Comparison of ENCODE assay signal across 19 cellular contexts in the genomic region with DNA sequence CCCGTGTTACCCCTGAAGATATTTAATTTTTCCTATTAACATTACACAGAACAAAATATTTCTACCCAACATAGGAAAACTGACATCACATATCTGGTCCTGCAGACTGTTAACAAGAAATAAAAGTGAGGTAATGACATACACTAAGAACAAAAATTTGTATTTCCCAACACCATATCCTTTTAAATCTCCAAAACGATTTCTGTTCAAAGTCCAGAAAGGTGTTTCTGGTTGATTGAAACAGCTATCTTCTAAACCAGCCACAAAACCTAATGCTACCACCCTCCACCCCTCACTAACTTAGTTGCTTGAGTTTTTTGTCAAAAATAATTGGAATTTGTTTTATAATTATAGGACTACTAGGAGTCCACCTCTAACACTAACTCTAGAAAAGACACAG. TPM values are rescaled to one million over a fixed set of nuclear protein-coding genes. Genes with fewer than 3 reads are reported as not detected.
DNase-seq lines count a peak whose midpoint lies in the region; ATAC-seq and TF ChIP-seq lines count a peak whose summit lies in the region.
"Had no signal": no experiment of that assay in that cellular context is flagged by ENCODE, and none has a peak within 500 bp of the region (broad histone marks: within the 10 kb centered on the region; RNA-seq: fewer than 3 reads in every experiment).

No MANE protein-coding gene starts in this region.

- H3K36me3 ChIP-seq in GM23338 (ENCODE audit: insufficient read depth) (no peaks in the 10 kb centered on the region), hepatocyte (replicated peaks; ENCODE audit: insufficient read depth, low read depth) (no peaks in the 10 kb centered on the region), right lobe of liver (no peaks in the 10 kb centered on the region)

- no peak overlapping the region for H2AFZ ChIP-seq in GM23338
- H2AFZ ChIP-seq in hepatocyte, result no peak overlapping the region

- ATAC-seq in GM23338, result no peak
- peak in 3 of 4 donors; percentile 53 to 77 (median 66) for ATAC-seq in right lobe of liver
- ATAC-seq: HCT116 had no signal

- no peaks in the 10 kb centered on the region for H3K9me3 ChIP-seq in hepatocyte (ENCODE audit: low read depth)
- no peaks in the 10 kb centered on the region for H3K9me3 ChIP-seq in right lobe of liver

- H3F3A ChIP-seq in GM23338 (replicated peaks; ENCODE audit: low read depth), result no peaks in the 10 kb centered on the region

- H3K27me3 ChIP-seq in GM23338 (ENCODE audit: insufficient read depth) (no peaks in the 10 kb centered on the region), hepatocyte (no peaks in the 10 kb centered on the region), right lobe of liver (no peaks in the 10 kb centered on the region)
- H3K27me3 ChIP-seq: BLaER1 had no signal

- H3K4me3 Mint-ChIP-seq in GM23338, result no peak overlapping the region
- peak overlapping the region in 3 of 5 experiments; percentile 8 to 63 (median 23) for H3K4me3 Mint-ChIP-seq in brain
- H3K4me3 Mint-ChIP-seq: CD14-positive monocyte; CD4-positive, alpha-beta memory T cell; HFFc6 had no signal

- TF ChIP-seq CTCF in GM23338 (conservative IDR thresholded peaks at IDR 0.05; ENCODE audit: low read depth in 2 of 2) (no peak), brain (conservative IDR thresholded peaks at IDR 0.05) (no peak), hepatocyte (IDR thresholded peaks at IDR 0.05; ENCODE audit: poor library complexity) (no peak), right lobe of liver (IDR thresholded peaks at IDR 0.05) (no peak)

- H3K4me3 ChIP-seq in GM23338 (no peak overlapping the region), hepatocyte (no peak overlapping the region), right lobe of liver (no peak overlapping the region)
- H3K4me3 ChIP-seq: BLaER1 had no signal

- peak overlapping the region; percentile 68; the same call in 1 of the 2 replicates for H3K27ac Mint-ChIP-seq in GM23338
- peak overlapping the region in 1 of 5 experiments; percentile 11 for H3K27ac Mint-ChIP-seq in brain
- H3K27ac Mint-ChIP-seq: CD4-positive, alpha-beta memory T cell; HFFc6 had no signal

- H3K9me2 ChIP-seq in GM23338 (ENCODE audit: insufficient read depth), result no peaks in the 10 kb centered on the region
- H3K9me2 ChIP-seq in hepatocyte (replicated peaks; ENCODE audit: insufficient read depth), result no peaks in the 10 kb centered on the region

- 71% methylated on average over 2 of the region's 2 CpGs for WGBS in hepatocyte (ENCODE audit: low lambda C conversion rate, missing lambda C conversion rate)
- 55% methylated on average over 2 of the region's 2 CpGs for WGBS in right lobe of liver (ENCODE audit: insufficient coverage, low coverage, low lambda C conversion rate, missing lambda C conversion rate)

- TF ChIP-seq POLR2A in right lobe of liver (IDR thresholded peaks at IDR 0.05), result no peak

- H3K4me1 Mint-ChIP-seq in GM23338, result peaks cover 36% of the 10 kb centered on the region
- H3K4me1 Mint-ChIP-seq in brain, result peaks cover 75% of the 10 kb centered on the region
- H3K4me1 Mint-ChIP-seq: CD4-positive, alpha-beta memory T cell had no signal

- H4K20me1 ChIP-seq in GM23338 (replicated peaks; ENCODE audit: insufficient read depth), result peaks cover 11% of the 10 kb centered on the region
- H4K20me1 ChIP-seq in hepatocyte (ENCODE audit: insufficient read depth, poor library complexity, severe bottlenecking), result peaks cover 45% of the 10 kb centered on the region

- H3K4me1 ChIP-seq in GM23338 (ENCODE audit: insufficient read depth) (peaks cover 24% of the 10 kb centered on the region), hepatocyte (ENCODE audit: insufficient read depth) (peaks cover 6% of the 10 kb centered on the region), right lobe of liver (peaks cover 0 to 9% (median 4%) of the 10 kb centered on the region in 4 donors)

- intact Hi-C loops in right lobe of liver (cut with DNase I), result no loop called here

- DNase-seq in GM23338 (ENCODE audit: low spot score) (no peak), hepatocyte (ENCODE audit: low spot score) (no peak), right lobe of liver (no peak), occipital lobe (lab: John Stamatoyannopoulos, UW) (no peak), inferior parietal cortex (ENCODE audit: extremely low spot score) (no peak), NOMO-1 (lab: John Stamatoyannopoulos, UW; ENCODE audit: unreplicated experiment in 2 of 2) (no peak)
- no peak for DNase-seq in activated CD4-positive, alpha-beta T cell treated with anti-CD3 and anti-CD28 coated beads, Interleukin-2, amount 50 U/mL, for 4 hours
- DNase-seq: 8988T; CD4-positive, alpha-beta memory T cell; DMS153; DMS79; GF-D8; GOT3; H7; HFFc6 had no signal

- no peak overlapping the region for H3K4me2 ChIP-seq in GM23338
- peak overlapping the region; percentile 16 for H3K4me2 ChIP-seq in hepatocyte
- H3K4me2 ChIP-seq: BLaER1 had no signal

- H3K36me3 Mint-ChIP-seq in GM23338 (ENCODE audit: low read depth) (peaks cover 31% of the 10 kb centered on the region; the same call in 2 of the 3 replicates), brain (peaks cover 84% of the 10 kb centered on the region)
- H3K36me3 Mint-ChIP-seq: CD4-positive, alpha-beta memory T cell had no signal

- H3K9me3 Mint-ChIP-seq in GM23338 (no peaks in the 10 kb centered on the region), brain (peaks cover 0 to 16% (median 5%) of the 10 kb centered on the region in 5 experiments)
- H3K9me3 Mint-ChIP-seq: HFFc6 had no signal

- peaks cover 100% of the 10 kb centered on the region for H3K79me2 ChIP-seq in GM23338 (replicated peaks; ENCODE audit: insufficient read depth)
- peaks cover 100% of the 10 kb centered on the region for H3K79me2 ChIP-seq in hepatocyte

- H3K27me3 Mint-ChIP-seq in GM23338 (ENCODE audit: insufficient read depth, low read depth, poor library complexity), result no peaks in the 10 kb centered on the region
- H3K27me3 Mint-ChIP-seq in brain, result no peaks in the 10 kb centered on the region

- H3K27ac ChIP-seq in GM23338 (ENCODE audit: low read depth), result no peak overlapping the region
- H3K27ac ChIP-seq in hepatocyte, result no peak overlapping the region
- no peak overlapping the region for H3K27ac ChIP-seq in right lobe of liver
- H3K27ac ChIP-seq: BLaER1 had no signal

TF ChIP-seq in GM23338, 12 proteins besides CTCF, POLR2A, EP300 and RAD21 (continues in another document):
- TF ChIP-seq EZH2phosphoT487 (IDR thresholded peaks at IDR 0.05; ENCODE audit: unreplicated experiment) (no peak), ZNF114 (CRISPR knock-in tag; IDR thresholded peaks at IDR 0.05) (no peak), NANOG (IDR thresholded peaks at IDR 0.05; ENCODE audit: borderline replicate concordance) (no peak), ZNF331 (CRISPR knock-in tag; IDR thresholded peaks at IDR 0.05; ENCODE audit: low read depth) (no peak), CREB1 (CRISPR knock-in tag; IDR thresholded peaks at IDR 0.05; ENCODE audit: low read depth) (no peak), ETS1 (IDR thresholded peaks at IDR 0.05) (no peak), STAT1 (IDR thresholded peaks at IDR 0.05; ENCODE audit: unreplicated experiment) (no peak), JUNB (IDR thresholded peaks at IDR 0.05; ENCODE audit: unreplicated experiment) (no peak)
- TF ChIP-seq, protein P1, sequence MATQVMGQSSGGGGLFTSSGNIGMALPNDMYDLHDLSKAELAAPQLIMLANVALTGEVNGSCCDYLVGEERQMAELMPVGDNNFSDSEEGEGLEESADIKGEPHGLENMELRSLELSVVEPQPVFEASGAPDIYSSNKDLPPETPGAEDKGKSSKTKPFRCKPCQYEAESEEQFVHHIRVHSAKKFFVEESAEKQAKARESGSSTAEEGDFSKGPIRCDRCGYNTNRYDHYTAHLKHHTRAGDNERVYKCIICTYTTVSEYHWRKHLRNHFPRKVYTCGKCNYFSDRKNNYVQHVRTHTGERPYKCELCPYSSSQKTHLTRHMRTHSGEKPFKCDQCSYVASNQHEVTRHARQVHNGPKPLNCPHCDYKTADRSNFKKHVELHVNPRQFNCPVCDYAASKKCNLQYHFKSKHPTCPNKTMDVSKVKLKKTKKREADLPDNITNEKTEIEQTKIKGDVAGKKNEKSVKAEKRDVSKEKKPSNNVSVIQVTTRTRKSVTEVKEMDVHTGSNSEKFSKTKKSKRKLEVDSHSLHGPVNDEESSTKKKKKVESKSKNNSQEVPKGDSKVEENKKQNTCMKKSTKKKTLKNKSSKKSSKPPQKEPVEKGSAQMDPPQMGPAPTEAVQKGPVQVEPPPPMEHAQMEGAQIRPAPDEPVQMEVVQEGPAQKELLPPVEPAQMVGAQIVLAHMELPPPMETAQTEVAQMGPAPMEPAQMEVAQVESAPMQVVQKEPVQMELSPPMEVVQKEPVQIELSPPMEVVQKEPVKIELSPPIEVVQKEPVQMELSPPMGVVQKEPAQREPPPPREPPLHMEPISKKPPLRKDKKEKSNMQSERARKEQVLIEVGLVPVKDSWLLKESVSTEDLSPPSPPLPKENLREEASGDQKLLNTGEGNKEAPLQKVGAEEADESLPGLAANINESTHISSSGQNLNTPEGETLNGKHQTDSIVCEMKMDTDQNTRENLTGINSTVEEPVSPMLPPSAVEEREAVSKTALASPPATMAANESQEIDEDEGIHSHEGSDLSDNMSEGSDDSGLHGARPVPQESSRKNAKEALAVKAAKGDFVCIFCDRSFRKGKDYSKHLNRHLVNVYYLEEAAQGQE (IDR thresholded peaks at IDR 0.05; ENCODE audit: unreplicated experiment), result no peak

RNA-seq across cellular contexts. Expression of gene ANKRD50, which starts 7.1 kb away (rescaled TPM):
- total RNA-seq in GM23338 (2014; rRNA removed; shearing (Covaris generic)), result 25.8 and 27.6 TPM in 2 replicates
- polyA plus RNA-seq in GM23338 (2016; fragmentation: Nextera tagmentation; extraction: Ambion mirVana), result 5.2 and 5.9 TPM in 2 replicates
- polyA plus RNA-seq in brain (ENCODE audit: insufficient read depth, low read depth, low replicate concordance), result 7.0 TPM
- 33.7 and 37.4 TPM in 2 replicates for total RNA-seq in hepatocyte
- polyA plus RNA-seq in hepatocyte, result 6.7 and 7.3 TPM in 2 replicates
- 1 to 10 TPM; 4.6 to 7.7 (median 5.8) TPM for total RNA-seq in right lobe of liver
- 114 TPM for total RNA-seq in occipital lobe
